In the genomic region with DNA sequence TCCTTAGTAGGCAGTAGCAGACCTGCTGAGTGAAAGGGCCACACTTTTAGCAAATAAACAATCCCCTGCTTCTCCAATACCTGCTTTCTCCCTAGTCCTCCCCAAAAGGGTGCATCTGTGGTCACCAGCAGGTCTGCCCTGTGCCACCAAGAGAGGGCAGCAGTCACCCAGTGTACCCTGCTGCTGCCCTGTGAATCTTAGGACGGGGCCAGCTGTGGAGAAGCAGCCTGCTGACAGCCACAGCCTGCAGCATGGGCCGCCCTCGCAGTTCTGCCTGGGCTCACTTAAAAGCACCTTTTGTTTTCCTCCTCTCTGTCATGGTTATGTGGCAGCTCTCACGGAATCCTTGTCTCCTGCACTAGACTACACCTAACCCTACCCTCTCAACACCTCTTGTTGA, we compare ENCODE assay signal across 8 cellular contexts.
A peak's percentile ranks its signal among the peaks of the same experiment; 100 is the strongest.
DNase-seq lines count a peak whose midpoint lies in the region; ATAC-seq and TF ChIP-seq lines count a peak whose summit lies in the region.
"Not testable (repeated sequence)": the region's sequence is repeated elsewhere in the genome, so short reads cannot be mapped to it uniquely, and the experiment has no call there.

No MANE protein-coding gene starts in this region.

- H4K20me1 ChIP-seq in neural progenitor cell (ENCODE audit: low read depth), result not testable (repeated sequence)

- not testable (repeated sequence) for H3K4me2 ChIP-seq in neural progenitor cell

- intact Hi-C loops in head of caudate nucleus (cut with DNase I), result loop anchor here (10.0 kb wide), 1 partner anchor 419 kb away; a partner anchor contains a TSS

- H3K4me1 Mint-ChIP-seq in WTC11, result peaks cover 17% of the 10 kb centered on the region
- peaks cover 20% of the 10 kb centered on the region for H3K4me1 Mint-ChIP-seq in activated naive CD8-positive, alpha-beta T cell treated with anti-CD3 and anti-CD28 coated beads, Interleukin-2, amount 50 U/mL, for 24 hours
- peaks cover 15% of the 10 kb centered on the region for H3K4me1 Mint-ChIP-seq in neural progenitor cell
- peaks cover 11% of the 10 kb centered on the region for H3K4me1 Mint-ChIP-seq in type B pancreatic cell (ENCODE audit: unreplicated experiment)

- H3K27me3 Mint-ChIP-seq in WTC11 (ENCODE audit: low read depth); activated naive CD8-positive, alpha-beta T cell treated with anti-CD3 and anti-CD28 coated beads, Interleukin-2, amount 50 U/mL, for 24 hours; neural progenitor cell (ENCODE audit: insufficient read depth, low read depth); type B pancreatic cell: not testable (repeated sequence)

- not testable (repeated sequence) for H3K4me3 ChIP-seq in neural progenitor cell

- H3F3A ChIP-seq in neural progenitor cell (ENCODE audit: low read depth), result not testable (repeated sequence)

- H3K27me3 ChIP-seq in neural progenitor cell, result not testable (repeated sequence)

- H3K36me3 ChIP-seq in neural progenitor cell, result not testable (repeated sequence)

- not testable (repeated sequence) for H3K36me3 Mint-ChIP-seq in WTC11; activated naive CD8-positive, alpha-beta T cell treated with anti-CD3 and anti-CD28 coated beads, Interleukin-2, amount 50 U/mL, for 24 hours (ENCODE audit: low read depth); neural progenitor cell; type B pancreatic cell

- H3K79me2 ChIP-seq in neural progenitor cell (ENCODE audit: low read depth), result not testable (repeated sequence)

- POLR2A ChIA-PET in WTC11 (lab: Charles Lee), result interaction anchor here (0.6 kb wide), 1 partner anchor 556 kb away, joined by 4 read pairs; no protein-coding TSS in a partner anchor

- DNase-seq in Daoy (ENCODE audit: low read depth) (peak; percentile 63), LHCN-M2 (ENCODE audit: low read depth) (peak; percentile 2), NCI-H82 (lab: John Stamatoyannopoulos, UW) (peak; percentile 29), WTC11 (ENCODE audit: low spot score) (peak; percentile 58), head of caudate nucleus (peak in 36 of 42 donors; percentile 18 to 74 (median 50)), neural progenitor cell (ENCODE audit: low spot score) (peak; percentile 53)
- DNase-seq in activated naive CD8-positive, alpha-beta T cell treated with anti-CD3 and anti-CD28 coated beads, Interleukin-2, amount 50 U/mL, for 24 hours, result peak; percentile 16
- DNase-seq in type B pancreatic cell (ENCODE audit: extremely low spot score, unreplicated experiment), result not testable (repeated sequence)

- not testable (repeated sequence) for H3K27ac ChIP-seq in neural progenitor cell

- not testable (repeated sequence) for H3K4me3 Mint-ChIP-seq in WTC11; activated naive CD8-positive, alpha-beta T cell treated with anti-CD3 and anti-CD28 coated beads, Interleukin-2, amount 50 U/mL, for 24 hours; neural progenitor cell; type B pancreatic cell

- H3K9me3 Mint-ChIP-seq in WTC11; activated naive CD8-positive, alpha-beta T cell treated with anti-CD3 and anti-CD28 coated beads, Interleukin-2, amount 50 U/mL, for 24 hours; neural progenitor cell; type B pancreatic cell: not testable (repeated sequence)

- H2AFZ ChIP-seq in neural progenitor cell (replicated peaks), result not testable (repeated sequence)

- not testable (repeated sequence) for H3K27ac Mint-ChIP-seq in WTC11; activated naive CD8-positive, alpha-beta T cell treated with anti-CD3 and anti-CD28 coated beads, Interleukin-2, amount 50 U/mL, for 24 hours; type B pancreatic cell
- peak overlapping the region; percentile 32 for H3K27ac Mint-ChIP-seq in neural progenitor cell

- CTCF ChIA-PET in WTC11 (lab: Charles Lee), result interaction anchor here (1.0 to 1.4 kb wide), 2 partner anchors 8 to 319 kb away, joined by 3 to 4 read pairs; no protein-coding TSS in a partner anchor

- H3K9me3 ChIP-seq in neural progenitor cell (ENCODE audit: low read depth), result not testable (repeated sequence)

- not testable (repeated sequence) for TF ChIP-seq CTCF in WTC11 (IDR thresholded peaks at IDR 0.05)
- TF ChIP-seq CTCF in neural progenitor cell (IDR thresholded peaks at IDR 0.05) (peak; percentile 50), type B pancreatic cell (conservative IDR thresholded peaks at IDR 0.05) (peak; percentile 59)

- H3K9ac ChIP-seq in neural progenitor cell, result not testable (repeated sequence)

- not testable (repeated sequence) for H3K4me1 ChIP-seq in neural progenitor cell

- not testable (repeated sequence) for ATAC-seq in WTC11; activated naive CD8-positive, alpha-beta T cell treated with anti-CD3 and anti-CD28 coated beads, Interleukin-2, amount 50 U/mL, for 24 hours

TF ChIP-seq in WTC11, 78 proteins besides CTCF, POLR2A, EP300 and RAD21:
- peak; percentile 69; the same call in 1 of the 2 replicates for TF ChIP-seq ZNF121 (CRISPR knock-in tag; IDR thresholded peaks at IDR 0.05)
